ENCODE assay signal across 13 cellular contexts in genomic region chr19:38253788-38254187, GRCh38. TPM values are rescaled to one million over a fixed set of nuclear protein-coding genes. Genes with fewer than 3 reads are reported as not detected.
A peak's percentile ranks its signal among the peaks of the same experiment; 100 is the strongest.
DNase-seq lines count a peak whose midpoint lies in the region; ATAC-seq lines count a peak whose summit lies in the region.
"Had no signal": no experiment of that assay in that cellular context is flagged by ENCODE, and none has a peak within 500 bp of the region (broad histone marks: within the 10 kb centered on the region; RNA-seq: fewer than 3 reads in every experiment).

No MANE protein-coding gene starts in this region.

- WGBS in right cardiac atrium: 85% methylated on average over 5 of the region's 5 CpGs

- peak overlapping the region; percentile 96 for H3K27ac ChIP-seq in right cardiac atrium (ENCODE audit: low read length)
- H3K27ac ChIP-seq in layer of hippocampus (ENCODE audit: low read depth, low read length): peak overlapping the region; percentile 99
- H3K27ac ChIP-seq in rectal smooth muscle tissue (ENCODE audit: low read depth, low read length): peak overlapping the region; percentile 96

- ATAC-seq in right cardiac atrium: no peak
- ATAC-seq in Right ventricle myocardium superior (ENCODE audit: poor library complexity): no peak
- no peak for ATAC-seq in HG03135 (IDR thresholded peaks at IDR 0.05; ENCODE audit: unreplicated experiment)
- ATAC-seq in HG03565 (IDR thresholded peaks at IDR 0.05; ENCODE audit: unreplicated experiment): no peak

- no peaks in the 10 kb centered on the region for H3K36me3 ChIP-seq in rectal smooth muscle tissue (ENCODE audit: control insufficient read depth, insufficient read depth, low read length)

- no peak overlapping the region for H3K4me3 ChIP-seq in right cardiac atrium (ENCODE audit: low read length)
- H3K4me3 ChIP-seq in rectal smooth muscle tissue (ENCODE audit: low read length): peak overlapping the region; percentile 62

- H3K9me3 ChIP-seq in right cardiac atrium (ENCODE audit: control insufficient read depth, low read length): no peaks in the 10 kb centered on the region

- H3K4me1 ChIP-seq in right cardiac atrium (ENCODE audit: control insufficient read depth, insufficient read depth, low read length): peaks cover 4% of the 10 kb centered on the region
- H3K4me1 ChIP-seq in rectal smooth muscle tissue (ENCODE audit: control insufficient read depth, insufficient read depth, low read length): peaks cover 24% of the 10 kb centered on the region

- DNase-seq in right cardiac atrium (no peak), Right ventricle myocardium superior (no peak), activated gamma-delta T cell (lab: John Stamatoyannopoulos, UW) (no peak), NCI-H2029 (lab: John Stamatoyannopoulos, UW) (no peak)
- DNase-seq: activated CD4-positive, CD25-positive, alpha-beta regulatory T cell; activated T-cell treated with anti-CD3 and anti-CD28 coated beads for 4 hours; KBM-7; NCI-H187; SIG-M5 had no signal

- H3K27me3 ChIP-seq in right cardiac atrium (ENCODE audit: control insufficient read depth, insufficient read depth) (no peaks in the 10 kb centered on the region), layer of hippocampus (ENCODE audit: control insufficient read depth, insufficient read depth, low read length) (no peaks in the 10 kb centered on the region), rectal smooth muscle tissue (ENCODE audit: control insufficient read depth, insufficient read depth, low read length) (no peaks in the 10 kb centered on the region)

- no peak overlapping the region for H3K9ac ChIP-seq in rectal smooth muscle tissue (ENCODE audit: low read length)

- intact Hi-C loops in right cardiac atrium (cut with DNase I): loop anchor here in 2 of 4 donors (5.0 to 10.0 kb wide), 2 partner anchors 69 to 349 kb away; partner anchors contain the start of genes SIPA1L3 (in 1 of the 2) and WDR87 (in 1 of the 2)
- intact Hi-C loops in Right ventricle myocardium superior (cut with DNase I): no loop called here

RNA-seq across cellular contexts. Expression of gene PPP1R14A, which starts 2.4 kb away (rescaled TPM):
- total RNA-seq in right cardiac atrium: 10 to 100 TPM; 13.3 to 29.0 (median 21.7) TPM
- polyA plus RNA-seq in right cardiac atrium: 51.1 TPM
- 31.1 TPM for total RNA-seq in Right ventricle myocardium superior

RNA-seq across cellular contexts. Expression of gene SPINT2, which starts 10.6 kb away (rescaled TPM):
- total RNA-seq in right cardiac atrium (10 to 100 TPM in 3 of 4 donors, 1 to 10 TPM in 1; 9.0 to 16.6 (median 12.2) TPM), Right ventricle myocardium superior (8.7 TPM)
- 5.7 TPM for polyA plus RNA-seq in right cardiac atrium

RNA-seq across cellular contexts. Expression of gene DPF1, which starts 29.8 kb away (rescaled TPM):
- total RNA-seq in right cardiac atrium (under 1 TPM in 1 of 4 donors, not detected in 3; 0.36 TPM), Right ventricle myocardium superior (not detected)
- polyA plus RNA-seq in right cardiac atrium: 0.09 TPM

RNA-seq across cellular contexts. Expression of gene C19orf33, which starts 50.3 kb away (rescaled TPM):
- under 1 TPM in 2 of 4 donors, not detected in 2; 0.57 to 0.89 TPM for total RNA-seq in right cardiac atrium
- 4.3 TPM for polyA plus RNA-seq in right cardiac atrium
- 5.6 TPM for total RNA-seq in Right ventricle myocardium superior
